8 cellular contexts compared by ENCODE assay signal in the genomic region with DNA sequence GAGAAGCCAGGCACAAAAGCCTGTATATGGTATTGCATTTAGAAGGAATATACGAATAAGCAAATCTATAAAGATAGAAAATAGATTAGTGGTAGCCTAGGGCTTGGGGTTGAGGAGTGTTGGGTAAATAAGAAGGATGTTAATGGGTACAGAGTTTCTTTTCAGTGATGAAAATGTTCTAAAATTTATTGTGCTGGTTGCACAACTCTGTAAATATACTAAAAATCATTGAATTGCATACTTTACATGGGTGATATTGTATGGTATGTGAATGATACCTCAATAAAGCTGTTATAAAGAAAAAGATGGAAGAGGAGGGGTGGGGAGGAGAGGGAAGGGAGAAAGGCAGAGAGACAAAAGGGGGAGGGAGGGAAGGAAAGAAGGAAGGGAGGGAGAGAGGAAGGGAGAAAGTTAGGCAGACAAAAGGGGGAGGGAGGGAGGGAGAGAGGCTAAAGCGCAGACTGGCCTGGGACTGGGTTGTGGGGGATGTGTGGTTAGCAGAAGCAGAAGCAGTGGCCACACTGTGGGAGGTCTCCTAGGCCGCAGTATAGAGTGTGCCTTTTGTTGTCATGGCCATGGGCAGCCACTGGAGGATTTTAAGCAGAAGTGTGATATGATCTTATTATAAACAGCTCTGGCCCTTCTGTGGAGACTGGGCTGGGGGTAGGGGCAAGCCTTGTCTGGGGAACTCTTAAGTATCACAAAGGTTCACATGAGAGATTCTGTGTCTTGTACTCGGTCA.
DNase-seq lines count a peak whose midpoint lies in the region; ATAC-seq and TF ChIP-seq lines count a peak whose summit lies in the region.

No MANE protein-coding gene starts in this region.

- H3K27me3 Mint-ChIP-seq in Caco-2 (ENCODE audit: insufficient read depth, unreplicated experiment) (no peaks in the 10 kb centered on the region), glutamatergic neuron (ENCODE audit: unreplicated experiment) (peaks cover 1% of the 10 kb centered on the region)
- H3K27me3 Mint-ChIP-seq in dendritic cell treated with granulocyte-macrophage colony-stimulating factor and Interleukin-4, amounts not matched to agents 40 ng/mL and 50 ng/mL, for 4 days: peaks cover 29% of the 10 kb centered on the region
- no peaks in the 10 kb centered on the region for H3K27me3 Mint-ChIP-seq in activated CD4-positive, alpha-beta T cell treated with anti-CD3 and anti-CD28 coated beads, Interleukin-2, amount 10 ng/mL, durations not matched to agents 24 days and 14 days

- no peaks in the 10 kb centered on the region for H3K9me3 Mint-ChIP-seq in Caco-2 (ENCODE audit: unreplicated experiment)
- no peaks in the 10 kb centered on the region for H3K9me3 Mint-ChIP-seq in dendritic cell treated with granulocyte-macrophage colony-stimulating factor and Interleukin-4, amounts not matched to agents 40 ng/mL and 50 ng/mL, for 4 days
- no peaks in the 10 kb centered on the region for H3K9me3 Mint-ChIP-seq in activated CD4-positive, alpha-beta T cell treated with anti-CD3 and anti-CD28 coated beads, Interleukin-2, amount 10 ng/mL, durations not matched to agents 24 days and 14 days
- no peaks in the 10 kb centered on the region for H3K9me3 Mint-ChIP-seq in glutamatergic neuron (ENCODE audit: unreplicated experiment)

- no peak for DNase-seq in Caco-2
- no peak for DNase-seq in activated CD4-positive, alpha-beta T cell treated with anti-CD3 and anti-CD28 coated beads, Interleukin-2, amount 10 ng/mL, durations not matched to agents 24 days and 14 days
- no peak for DNase-seq in glutamatergic neuron
- no peak for DNase-seq in effector CD8-positive, alpha-beta T cell (lab: John Stamatoyannopoulos, UW)

- no peak overlapping the region for H3K4me3 ChIP-seq in Caco-2 (ENCODE audit: low read depth, low read length)

- H3K4me1 ChIP-seq in Caco-2: no peaks in the 10 kb centered on the region; the same call in 1 of the 2 replicates

- intact Hi-C loops in Caco-2 (cut with micrococcal nuclease; ENCODE audit: unreplicated experiment): no loop called here
- intact Hi-C loops in dendritic cell treated with granulocyte-macrophage colony-stimulating factor and Interleukin-4, amounts not matched to agents 40 ng/mL and 50 ng/mL, for 4 days (cut with micrococcal nuclease): loop anchor here (1.0 to 10.0 kb wide), 2 partner anchors 10 to 94 kb away; no protein-coding TSS in a partner anchor
- intact Hi-C loops in activated CD4-positive, alpha-beta T cell treated with anti-CD3 and anti-CD28 coated beads, Interleukin-2, amount 10 ng/mL, durations not matched to agents 24 days and 14 days (cut with micrococcal nuclease): loop anchor here (5.0 kb wide), 1 partner anchor 58 kb away; no protein-coding TSS in a partner anchor

- no peaks in the 10 kb centered on the region for H3K9me3 ChIP-seq in Caco-2

- POLR2A ChIA-PET in Caco-2 (lab: Charles Lee): no interaction called here

- BruUV-seq in Caco-2 (replicated peaks; lab: Mats Ljungman, UMichigan): no TSS peak

- ATAC-seq in GM21360 (IDR thresholded peaks at IDR 0.05; ENCODE audit: unreplicated experiment) (peak; percentile 63), HG03469 (IDR thresholded peaks at IDR 0.05; ENCODE audit: unreplicated experiment) (peak; percentile 95), HG03095 (IDR thresholded peaks at IDR 0.05; ENCODE audit: unreplicated experiment) (no peak)

- CTCF ChIA-PET in Caco-2 (lab: Charles Lee): interaction anchor here (0.6 kb wide), 1 partner anchor 10 kb away, joined by 8 read pairs; no protein-coding TSS in a partner anchor

- H3K27ac Mint-ChIP-seq in Caco-2 (ENCODE audit: unreplicated experiment) (peak overlapping the region; percentile 33), glutamatergic neuron (ENCODE audit: unreplicated experiment) (no peak overlapping the region)
- peak overlapping the region; percentile 66 for H3K27ac Mint-ChIP-seq in dendritic cell treated with granulocyte-macrophage colony-stimulating factor and Interleukin-4, amounts not matched to agents 40 ng/mL and 50 ng/mL, for 4 days
- no peak overlapping the region for H3K27ac Mint-ChIP-seq in activated CD4-positive, alpha-beta T cell treated with anti-CD3 and anti-CD28 coated beads, Interleukin-2, amount 10 ng/mL, durations not matched to agents 24 days and 14 days

- H3K4me1 Mint-ChIP-seq in Caco-2 (ENCODE audit: low read depth, unreplicated experiment): peaks cover 7% of the 10 kb centered on the region
- H3K4me1 Mint-ChIP-seq in dendritic cell treated with granulocyte-macrophage colony-stimulating factor and Interleukin-4, amounts not matched to agents 40 ng/mL and 50 ng/mL, for 4 days (ENCODE audit: low read depth): peaks cover 22% of the 10 kb centered on the region
- peaks cover 13% of the 10 kb centered on the region for H3K4me1 Mint-ChIP-seq in activated CD4-positive, alpha-beta T cell treated with anti-CD3 and anti-CD28 coated beads, Interleukin-2, amount 10 ng/mL, durations not matched to agents 24 days and 14 days
- peaks cover 4% of the 10 kb centered on the region for H3K4me1 Mint-ChIP-seq in glutamatergic neuron (ENCODE audit: low read depth, unreplicated experiment)

- H3K4me3 Mint-ChIP-seq in Caco-2 (ENCODE audit: unreplicated experiment) (no peak overlapping the region), glutamatergic neuron (ENCODE audit: unreplicated experiment) (no peak overlapping the region)
- peak overlapping the region; percentile 20 for H3K4me3 Mint-ChIP-seq in dendritic cell treated with granulocyte-macrophage colony-stimulating factor and Interleukin-4, amounts not matched to agents 40 ng/mL and 50 ng/mL, for 4 days
- H3K4me3 Mint-ChIP-seq in activated CD4-positive, alpha-beta T cell treated with anti-CD3 and anti-CD28 coated beads, Interleukin-2, amount 10 ng/mL, durations not matched to agents 24 days and 14 days: no peak overlapping the region

- TF ChIP-seq CTCF in Caco-2 (IDR thresholded peaks at IDR 0.05; ENCODE audit: insufficient read depth in 1 of 2, low read depth in 1 of 2, low read length in 1 of 2, severe bottlenecking in 1 of 2, unreplicated experiment in 1 of 2) (no peak), glutamatergic neuron (IDR thresholded peaks at IDR 0.05; ENCODE audit: partially characterized antibody, unreplicated experiment) (no peak)

- no peaks in the 10 kb centered on the region for H3K36me3 Mint-ChIP-seq in Caco-2 (ENCODE audit: insufficient read depth, unreplicated experiment)
- no peaks in the 10 kb centered on the region for H3K36me3 Mint-ChIP-seq in dendritic cell treated with granulocyte-macrophage colony-stimulating factor and Interleukin-4, amounts not matched to agents 40 ng/mL and 50 ng/mL, for 4 days (ENCODE audit: low read depth)
- H3K36me3 Mint-ChIP-seq in activated CD4-positive, alpha-beta T cell treated with anti-CD3 and anti-CD28 coated beads, Interleukin-2, amount 10 ng/mL, durations not matched to agents 24 days and 14 days (ENCODE audit: low read depth): no peaks in the 10 kb centered on the region
- no peaks in the 10 kb centered on the region for H3K36me3 Mint-ChIP-seq in glutamatergic neuron (ENCODE audit: unreplicated experiment)

- H3K27me3 ChIP-seq in Caco-2 (replicated peaks; ENCODE audit: control insufficient read depth, insufficient read depth, low read length): no peaks in the 10 kb centered on the region

- H3K36me3 ChIP-seq in Caco-2 (ENCODE audit: control insufficient read depth, insufficient read depth, low read length): no peaks in the 10 kb centered on the region

Comparison
In these comparisons a context has a peak if more than half of its experiments do, and no peak if none do; other contexts are left out.
1. H3K27ac Mint-ChIP-seq: peak in Caco-2 (single experiment) and dendritic cell treated with granulocyte-macrophage colony-stimulating factor and Interleukin-4, amounts not matched to agents 40 ng/mL and 50 ng/mL, for 4 days (single experiment); none in activated CD4-positive, alpha-beta T cell treated with anti-CD3 and anti-CD28 coated beads, Interleukin-2, amount 10 ng/mL, durations not matched to agents 24 days and 14 days (single experiment) and glutamatergic neuron (single experiment).